ENCODE assay signal across 25 cellular contexts in genomic region chr6:154425034-154425433, GRCh38.
"Had no signal": no experiment of that assay in that cellular context is flagged by ENCODE, and none has a peak within 500 bp of the region (broad histone marks: within the 10 kb centered on the region; RNA-seq: fewer than 3 reads in every experiment).

No MANE protein-coding gene starts in this region.

- H3K4me3 Mint-ChIP-seq: immature natural killer cell; naive thymus-derived CD8-positive, alpha-beta T cell; nephron; neural progenitor cell; stimulated activated memory B cell treated with anti-CD40 and anti-IgM and Interleukin-4, amounts not matched to agents 10 μg/mL and 1 μg/mL and 100 μg/mL, for 72 hours; stimulated activated naive CD8-positive, alpha-beta T cell treated with anti-CD3 and anti-CD28 coated beads, Interleukin-15, amount 100 ng/mL, for 72 hours had no signal

- H3K9me3 Mint-ChIP-seq: immature natural killer cell; naive thymus-derived CD8-positive, alpha-beta T cell; stimulated activated naive CD8-positive, alpha-beta T cell treated with anti-CD3 and anti-CD28 coated beads, Interleukin-15, amount 100 ng/mL, for 72 hours had no signal

- H3K4me1 Mint-ChIP-seq: immature natural killer cell; naive thymus-derived CD8-positive, alpha-beta T cell; neural progenitor cell; stimulated activated memory B cell treated with anti-CD40 and anti-IgM and Interleukin-4, amounts not matched to agents 10 μg/mL and 1 μg/mL and 100 μg/mL, for 72 hours; stimulated activated naive CD8-positive, alpha-beta T cell treated with anti-CD3 and anti-CD28 coated beads, Interleukin-15, amount 100 ng/mL, for 72 hours had no signal

- H3K36me3 Mint-ChIP-seq: immature natural killer cell; naive thymus-derived CD8-positive, alpha-beta T cell; stimulated activated memory B cell treated with anti-CD40 and anti-IgM and Interleukin-4, amounts not matched to agents 10 μg/mL and 1 μg/mL and 100 μg/mL, for 72 hours had no signal

- H3K27ac Mint-ChIP-seq: immature natural killer cell; naive thymus-derived CD8-positive, alpha-beta T cell; nephron; neural progenitor cell; progenitor cell of endocrine pancreas; stimulated activated memory B cell treated with anti-CD40 and anti-IgM and Interleukin-4, amounts not matched to agents 10 μg/mL and 1 μg/mL and 100 μg/mL, for 72 hours; stimulated activated naive CD8-positive, alpha-beta T cell treated with anti-CD3 and anti-CD28 coated beads, Interleukin-15, amount 100 ng/mL, for 72 hours had no signal

- DNase-seq: hypothalamus; immature natural killer cell; kidney; left colon; left lung; lower lobe of right lung; mammary epithelial cell; mesenchymal stem cell; naive thymus-derived CD8-positive, alpha-beta T cell; occipital lobe; ovary; right lobe of liver; stimulated activated CD4-positive, alpha-beta T cell treated with anti-CD3 and anti-CD28 coated beads, Interleukin-1b, Interleukin-23, amount 100 ng/mL, for 48 hours; stimulated activated CD4-positive, alpha-beta T cell treated with anti-CD3 and anti-CD28 coated beads, Interleukin-2, amount 100 ng/mL, for 48 hours; stimulated activated CD4-positive, alpha-beta T cell treated with anti-CD3 and anti-CD28 coated beads, Interleukin-4, amount 100 ng/mL, for 4 hours; stimulated activated CD8-positive, alpha-beta memory T cell treated with anti-CD3 and anti-CD28 coated beads, Interleukin-4, amount 100 ng/mL, for 48 hours; stimulated activated naive CD4-positive, alpha-beta T cell treated with Interleukin-2 at 50 U/mL for 16 hours; stimulated activated naive CD8-positive, alpha-beta T cell treated with anti-CD3 and anti-CD28 coated beads, Interleukin-15, amount 100 ng/mL, for 72 hours; substantia nigra; transverse colon; upper lobe of left lung had no signal

- ATAC-seq: left colon; left lung; lower lobe of right lung; naive thymus-derived CD8-positive, alpha-beta T cell; right lobe of liver; stimulated activated memory B cell treated with anti-CD40 and anti-IgM and Interleukin-4, amounts not matched to agents 10 μg/mL and 1 μg/mL and 100 μg/mL, for 72 hours; stimulated activated naive CD8-positive, alpha-beta T cell treated with anti-CD3 and anti-CD28 coated beads, Interleukin-15, amount 100 ng/mL, for 72 hours had no signal

- H3K27me3 Mint-ChIP-seq: naive thymus-derived CD8-positive, alpha-beta T cell; progenitor cell of endocrine pancreas; stimulated activated naive CD8-positive, alpha-beta T cell treated with anti-CD3 and anti-CD28 coated beads, Interleukin-15, amount 100 ng/mL, for 72 hours had no signal
